ENCODE assay signal across 1 cellular context in the genomic region with DNA sequence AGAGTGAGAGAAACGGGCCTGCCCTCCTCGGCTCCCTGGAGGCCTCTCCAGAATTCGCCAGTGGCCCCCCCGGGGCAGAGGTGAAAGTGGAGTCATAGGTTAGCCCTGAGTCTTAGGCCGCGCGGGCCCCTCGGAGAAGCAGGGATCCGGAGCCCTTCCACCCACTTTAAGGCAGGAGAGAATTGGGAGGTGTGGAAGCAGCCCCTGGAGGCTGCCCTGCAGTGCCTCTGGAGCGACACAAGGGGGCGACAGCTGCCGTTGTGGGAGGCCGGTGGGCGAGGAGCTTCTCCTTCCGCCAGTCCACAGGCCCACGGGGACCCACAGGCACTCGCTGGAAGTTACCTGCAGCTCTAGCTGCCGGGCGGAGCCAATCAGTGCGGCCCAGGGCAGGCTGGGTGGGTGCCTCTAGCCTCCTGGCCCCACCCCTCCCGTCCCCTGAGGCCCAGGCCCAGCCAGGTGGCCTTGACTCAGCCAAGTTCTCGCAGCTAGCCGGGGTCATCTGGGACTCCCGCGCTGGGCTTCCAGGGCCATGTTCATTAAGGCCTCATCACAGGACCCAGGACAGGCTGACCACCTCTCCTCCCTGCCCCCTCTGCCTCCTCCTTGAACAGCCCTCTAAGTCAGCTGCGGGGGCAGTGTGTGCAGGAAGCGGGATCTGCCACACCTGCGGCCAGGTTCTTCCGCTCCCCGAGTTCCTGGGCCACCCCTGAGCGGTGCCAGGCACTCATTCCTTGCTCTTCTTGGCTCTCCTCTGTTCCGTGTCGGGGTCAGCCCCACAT.
A peak's percentile ranks its signal among the peaks of the same experiment; 100 is the strongest.
TF ChIP-seq lines count a peak whose summit lies in the region.

No MANE protein-coding gene starts in this region.

TF ChIP-seq in K562, 482 proteins besides CTCF, POLR2A, EP300 and RAD21 (continued from another document and continues in another):
- TF ChIP-seq PRMT5 (CRISPR knock-in tag; IDR thresholded peaks at IDR 0.05): no peak
- TF ChIP-seq, protein P1, sequence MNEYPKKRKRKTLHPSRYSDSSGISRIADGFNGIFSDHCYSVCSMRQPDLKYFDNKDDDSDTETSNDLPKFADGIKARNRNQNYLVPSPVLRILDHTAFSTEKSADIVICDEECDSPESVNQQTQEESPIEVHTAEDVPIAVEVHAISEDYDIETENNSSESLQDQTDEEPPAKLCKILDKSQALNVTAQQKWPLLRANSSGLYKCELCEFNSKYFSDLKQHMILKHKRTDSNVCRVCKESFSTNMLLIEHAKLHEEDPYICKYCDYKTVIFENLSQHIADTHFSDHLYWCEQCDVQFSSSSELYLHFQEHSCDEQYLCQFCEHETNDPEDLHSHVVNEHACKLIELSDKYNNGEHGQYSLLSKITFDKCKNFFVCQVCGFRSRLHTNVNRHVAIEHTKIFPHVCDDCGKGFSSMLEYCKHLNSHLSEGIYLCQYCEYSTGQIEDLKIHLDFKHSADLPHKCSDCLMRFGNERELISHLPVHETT (CRISPR knock-in tag; conservative IDR thresholded peaks at IDR 0.05 in 1 of 2, IDR thresholded peaks at IDR 0.05 in 1 of 2): no peak
- TF ChIP-seq RBBP5 (IDR thresholded peaks at IDR 0.05; ENCODE audit: borderline replicate concordance, insufficient read depth, low read length, poor library complexity, severe bottlenecking): peak; percentile 41
- TF ChIP-seq, protein P2, sequence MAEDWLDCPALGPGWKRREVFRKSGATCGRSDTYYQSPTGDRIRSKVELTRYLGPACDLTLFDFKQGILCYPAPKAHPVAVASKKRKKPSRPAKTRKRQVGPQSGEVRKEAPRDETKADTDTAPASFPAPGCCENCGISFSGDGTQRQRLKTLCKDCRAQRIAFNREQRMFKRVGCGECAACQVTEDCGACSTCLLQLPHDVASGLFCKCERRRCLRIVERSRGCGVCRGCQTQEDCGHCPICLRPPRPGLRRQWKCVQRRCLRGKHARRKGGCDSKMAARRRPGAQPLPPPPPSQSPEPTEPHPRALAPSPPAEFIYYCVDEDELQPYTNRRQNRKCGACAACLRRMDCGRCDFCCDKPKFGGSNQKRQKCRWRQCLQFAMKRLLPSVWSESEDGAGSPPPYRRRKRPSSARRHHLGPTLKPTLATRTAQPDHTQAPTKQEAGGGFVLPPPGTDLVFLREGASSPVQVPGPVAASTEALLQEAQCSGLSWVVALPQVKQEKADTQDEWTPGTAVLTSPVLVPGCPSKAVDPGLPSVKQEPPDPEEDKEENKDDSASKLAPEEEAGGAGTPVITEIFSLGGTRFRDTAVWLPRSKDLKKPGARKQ (CRISPR knock-in tag; IDR thresholded peaks at IDR 0.05): no peak
- peak; percentile 40 for TF ChIP-seq SMAD1 (IDR thresholded peaks at IDR 0.05; ENCODE audit: low read depth, low read length, partially characterized antibody)
- peak; percentile 61; the same call in 1 of the 2 replicates for TF ChIP-seq ZEB2 (IDR thresholded peaks at IDR 0.05)
- TF ChIP-seq, protein P3, sequence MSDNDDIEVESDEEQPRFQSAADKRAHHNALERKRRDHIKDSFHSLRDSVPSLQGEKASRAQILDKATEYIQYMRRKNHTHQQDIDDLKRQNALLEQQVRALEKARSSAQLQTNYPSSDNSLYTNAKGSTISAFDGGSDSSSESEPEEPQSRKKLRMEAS (CRISPR knock-in tag; IDR thresholded peaks at IDR 0.05): peak; percentile 20
- TF ChIP-seq, protein P4, sequence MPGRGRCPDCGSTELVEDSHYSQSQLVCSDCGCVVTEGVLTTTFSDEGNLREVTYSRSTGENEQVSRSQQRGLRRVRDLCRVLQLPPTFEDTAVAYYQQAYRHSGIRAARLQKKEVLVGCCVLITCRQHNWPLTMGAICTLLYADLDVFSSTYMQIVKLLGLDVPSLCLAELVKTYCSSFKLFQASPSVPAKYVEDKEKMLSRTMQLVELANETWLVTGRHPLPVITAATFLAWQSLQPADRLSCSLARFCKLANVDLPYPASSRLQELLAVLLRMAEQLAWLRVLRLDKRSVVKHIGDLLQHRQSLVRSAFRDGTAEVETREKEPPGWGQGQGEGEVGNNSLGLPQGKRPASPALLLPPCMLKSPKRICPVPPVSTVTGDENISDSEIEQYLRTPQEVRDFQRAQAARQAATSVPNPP (IDR thresholded peaks at IDR 0.05; ENCODE audit: borderline replicate concordance, insufficient read depth, insufficient read length): no peak
- 0 out of 4 replicates have a peak, but pooled peaks of 1 of the 2 experiments have one; percentile 48 for TF ChIP-seq FOXA3 (CRISPR knock-in tag; conservative IDR thresholded peaks at IDR 0.05 in 1 of 2, IDR thresholded peaks at IDR 0.05 in 1 of 2)
- TF ChIP-seq SAFB (IDR thresholded peaks at IDR 0.05; ENCODE audit: borderline replicate concordance, low read depth, low read length): peak; percentile 73; the same call in 1 of the 2 replicates
- TF ChIP-seq JUN (IDR thresholded peaks at IDR 0.05; ENCODE audit: borderline replicate concordance, low read depth, low read length): no peak
- 0 out of 2 replicates have a peak, but pooled peaks have one; percentile 79 for TF ChIP-seq JUN (CRISPR knock-in tag; IDR thresholded peaks at IDR 0.05; ENCODE audit: borderline replicate concordance)
- TF ChIP-seq, protein P5, sequence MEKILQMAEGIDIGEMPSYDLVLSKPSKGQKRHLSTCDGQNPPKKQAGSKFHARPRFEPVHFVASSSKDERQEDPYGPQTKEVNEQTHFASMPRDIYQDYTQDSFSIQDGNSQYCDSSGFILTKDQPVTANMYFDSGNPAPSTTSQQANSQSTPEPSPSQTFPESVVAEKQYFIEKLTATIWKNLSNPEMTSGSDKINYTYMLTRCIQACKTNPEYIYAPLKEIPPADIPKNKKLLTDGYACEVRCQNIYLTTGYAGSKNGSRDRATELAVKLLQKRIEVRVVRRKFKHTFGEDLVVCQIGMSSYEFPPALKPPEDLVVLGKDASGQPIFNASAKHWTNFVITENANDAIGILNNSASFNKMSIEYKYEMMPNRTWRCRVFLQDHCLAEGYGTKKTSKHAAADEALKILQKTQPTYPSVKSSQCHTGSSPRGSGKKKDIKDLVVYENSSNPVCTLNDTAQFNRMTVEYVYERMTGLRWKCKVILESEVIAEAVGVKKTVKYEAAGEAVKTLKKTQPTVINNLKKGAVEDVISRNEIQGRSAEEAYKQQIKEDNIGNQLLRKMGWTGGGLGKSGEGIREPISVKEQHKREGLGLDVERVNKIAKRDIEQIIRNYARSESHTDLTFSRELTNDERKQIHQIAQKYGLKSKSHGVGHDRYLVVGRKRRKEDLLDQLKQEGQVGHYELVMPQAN (IDR thresholded peaks at IDR 0.05; ENCODE audit: borderline replicate concordance): peak; percentile 43; the same call in 1 of the 2 replicates
- TF ChIP-seq, protein P6, sequence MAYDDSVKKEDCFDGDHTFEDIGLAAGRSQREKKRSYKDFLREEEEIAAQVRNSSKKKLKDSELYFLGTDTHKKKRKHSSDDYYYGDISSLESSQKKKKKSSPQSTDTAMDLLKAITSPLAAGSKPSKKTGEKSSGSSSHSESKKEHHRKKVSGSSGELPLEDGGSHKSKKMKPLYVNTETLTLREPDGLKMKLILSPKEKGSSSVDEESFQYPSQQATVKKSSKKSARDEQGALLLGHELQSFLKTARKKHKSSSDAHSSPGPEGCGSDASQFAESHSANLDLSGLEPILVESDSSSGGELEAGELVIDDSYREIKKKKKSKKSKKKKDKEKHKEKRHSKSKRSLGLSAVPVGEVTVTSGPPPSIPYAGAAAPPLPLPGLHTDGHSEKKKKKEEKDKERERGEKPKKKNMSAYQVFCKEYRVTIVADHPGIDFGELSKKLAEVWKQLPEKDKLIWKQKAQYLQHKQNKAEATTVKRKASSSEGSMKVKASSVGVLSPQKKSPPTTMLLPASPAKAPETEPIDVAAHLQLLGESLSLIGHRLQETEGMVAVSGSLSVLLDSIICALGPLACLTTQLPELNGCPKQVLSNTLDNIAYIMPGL (CRISPR knock-in tag; IDR thresholded peaks at IDR 0.05): 0 out of 2 replicates have a peak, but pooled peaks have one; percentile 21
- 0 out of 2 replicates have a peak, but pooled peaks have one; percentile 80 for TF ChIP-seq KAT7 (CRISPR knock-in tag; IDR thresholded peaks at IDR 0.05; ENCODE audit: borderline replicate concordance)
- TF ChIP-seq, protein P7, sequence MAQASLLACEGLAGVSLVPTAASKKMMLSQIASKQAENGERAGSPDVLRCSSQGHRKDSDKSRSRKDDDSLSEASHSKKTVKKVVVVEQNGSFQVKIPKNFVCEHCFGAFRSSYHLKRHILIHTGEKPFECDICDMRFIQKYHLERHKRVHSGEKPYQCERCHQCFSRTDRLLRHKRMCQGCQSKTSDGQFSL (CRISPR knock-in tag; IDR thresholded peaks at IDR 0.05): peak; percentile 45; the same call in 1 of the 2 replicates
- TF ChIP-seq, protein P7 (tag; IDR thresholded peaks at IDR 0.05): no peak
- TF ChIP-seq, protein P8, sequence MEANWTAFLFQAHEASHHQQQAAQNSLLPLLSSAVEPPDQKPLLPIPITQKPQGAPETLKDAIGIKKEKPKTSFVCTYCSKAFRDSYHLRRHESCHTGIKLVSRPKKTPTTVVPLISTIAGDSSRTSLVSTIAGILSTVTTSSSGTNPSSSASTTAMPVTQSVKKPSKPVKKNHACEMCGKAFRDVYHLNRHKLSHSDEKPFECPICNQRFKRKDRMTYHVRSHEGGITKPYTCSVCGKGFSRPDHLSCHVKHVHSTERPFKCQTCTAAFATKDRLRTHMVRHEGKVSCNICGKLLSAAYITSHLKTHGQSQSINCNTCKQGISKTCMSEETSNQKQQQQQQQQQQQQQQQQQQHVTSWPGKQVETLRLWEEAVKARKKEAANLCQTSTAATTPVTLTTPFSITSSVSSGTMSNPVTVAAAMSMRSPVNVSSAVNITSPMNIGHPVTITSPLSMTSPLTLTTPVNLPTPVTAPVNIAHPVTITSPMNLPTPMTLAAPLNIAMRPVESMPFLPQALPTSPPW (CRISPR knock-in tag; IDR thresholded peaks at IDR 0.05): 0 out of 2 replicates have a peak, but pooled peaks have one; percentile 25
- TF ChIP-seq TCF7 (IDR thresholded peaks at IDR 0.05; ENCODE audit: borderline replicate concordance): no peak
- TF ChIP-seq FIP1L1 (IDR thresholded peaks at IDR 0.05; ENCODE audit: low read depth, low read length, poor library complexity, severe bottlenecking): peak; percentile 38
- TF ChIP-seq SMC3 (conservative IDR thresholded peaks at IDR 0.05; ENCODE audit: insufficient read depth, low read depth, low read length): peak; percentile 93
- TF ChIP-seq, protein P9, sequence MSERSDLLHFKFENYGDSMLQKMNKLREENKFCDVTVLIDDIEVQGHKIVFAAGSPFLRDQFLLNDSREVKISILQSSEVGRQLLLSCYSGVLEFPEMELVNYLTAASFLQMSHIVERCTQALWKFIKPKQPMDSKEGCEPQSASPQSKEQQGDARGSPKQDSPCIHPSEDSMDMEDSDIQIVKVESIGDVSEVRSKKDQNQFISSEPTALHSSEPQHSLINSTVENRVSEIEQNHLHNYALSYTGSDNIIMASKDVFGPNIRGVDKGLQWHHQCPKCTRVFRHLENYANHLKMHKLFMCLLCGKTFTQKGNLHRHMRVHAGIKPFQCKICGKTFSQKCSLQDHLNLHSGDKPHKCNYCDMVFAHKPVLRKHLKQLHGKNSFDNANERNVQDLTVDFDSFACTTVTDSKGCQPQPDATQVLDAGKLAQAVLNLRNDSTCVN (CRISPR knock-in tag; IDR thresholded peaks at IDR 0.05): no peak
- TF ChIP-seq, protein P10, sequence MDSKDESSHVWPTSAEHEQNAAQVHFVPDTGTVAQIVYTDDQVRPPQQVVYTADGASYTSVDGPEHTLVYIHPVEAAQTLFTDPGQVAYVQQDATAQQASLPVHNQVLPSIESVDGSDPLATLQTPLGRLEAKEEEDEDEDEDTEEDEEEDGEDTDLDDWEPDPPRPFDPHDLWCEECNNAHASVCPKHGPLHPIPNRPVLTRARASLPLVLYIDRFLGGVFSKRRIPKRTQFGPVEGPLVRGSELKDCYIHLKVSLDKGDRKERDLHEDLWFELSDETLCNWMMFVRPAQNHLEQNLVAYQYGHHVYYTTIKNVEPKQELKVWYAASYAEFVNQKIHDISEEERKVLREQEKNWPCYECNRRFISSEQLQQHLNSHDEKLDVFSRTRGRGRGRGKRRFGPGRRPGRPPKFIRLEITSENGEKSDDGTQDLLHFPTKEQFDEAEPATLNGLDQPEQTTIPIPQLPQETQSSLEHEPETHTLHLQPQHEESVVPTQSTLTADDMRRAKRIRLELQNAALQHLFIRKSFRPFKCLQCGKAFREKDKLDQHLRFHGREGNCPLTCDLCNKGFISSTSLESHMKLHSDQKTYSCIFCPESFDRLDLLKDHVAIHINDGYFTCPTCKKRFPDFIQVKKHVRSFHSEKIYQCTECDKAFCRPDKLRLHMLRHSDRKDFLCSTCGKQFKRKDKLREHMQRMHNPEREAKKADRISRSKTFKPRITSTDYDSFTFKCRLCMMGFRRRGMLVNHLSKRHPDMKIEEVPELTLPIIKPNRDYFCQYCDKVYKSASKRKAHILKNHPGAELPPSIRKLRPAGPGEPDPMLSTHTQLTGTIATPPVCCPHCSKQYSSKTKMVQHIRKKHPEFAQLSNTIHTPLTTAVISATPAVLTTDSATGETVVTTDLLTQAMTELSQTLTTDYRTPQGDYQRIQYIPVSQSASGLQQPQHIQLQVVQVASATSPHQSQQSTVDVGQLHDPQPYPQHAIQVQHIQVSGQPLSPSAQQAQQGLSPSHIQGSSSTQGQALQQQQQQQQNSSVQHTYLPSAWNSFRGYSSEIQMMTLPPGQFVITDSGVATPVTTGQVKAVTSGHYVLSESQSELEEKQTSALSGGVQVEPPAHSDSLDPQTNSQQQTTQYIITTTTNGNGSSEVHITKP (IDR thresholded peaks at IDR 0.05; ENCODE audit: partially characterized antibody): no peak
- TF ChIP-seq CXXC5 (CRISPR knock-in tag; IDR thresholded peaks at IDR 0.05): 0 out of 2 replicates have a peak, but pooled peaks have one; percentile 24
- TF ChIP-seq, protein P11, sequence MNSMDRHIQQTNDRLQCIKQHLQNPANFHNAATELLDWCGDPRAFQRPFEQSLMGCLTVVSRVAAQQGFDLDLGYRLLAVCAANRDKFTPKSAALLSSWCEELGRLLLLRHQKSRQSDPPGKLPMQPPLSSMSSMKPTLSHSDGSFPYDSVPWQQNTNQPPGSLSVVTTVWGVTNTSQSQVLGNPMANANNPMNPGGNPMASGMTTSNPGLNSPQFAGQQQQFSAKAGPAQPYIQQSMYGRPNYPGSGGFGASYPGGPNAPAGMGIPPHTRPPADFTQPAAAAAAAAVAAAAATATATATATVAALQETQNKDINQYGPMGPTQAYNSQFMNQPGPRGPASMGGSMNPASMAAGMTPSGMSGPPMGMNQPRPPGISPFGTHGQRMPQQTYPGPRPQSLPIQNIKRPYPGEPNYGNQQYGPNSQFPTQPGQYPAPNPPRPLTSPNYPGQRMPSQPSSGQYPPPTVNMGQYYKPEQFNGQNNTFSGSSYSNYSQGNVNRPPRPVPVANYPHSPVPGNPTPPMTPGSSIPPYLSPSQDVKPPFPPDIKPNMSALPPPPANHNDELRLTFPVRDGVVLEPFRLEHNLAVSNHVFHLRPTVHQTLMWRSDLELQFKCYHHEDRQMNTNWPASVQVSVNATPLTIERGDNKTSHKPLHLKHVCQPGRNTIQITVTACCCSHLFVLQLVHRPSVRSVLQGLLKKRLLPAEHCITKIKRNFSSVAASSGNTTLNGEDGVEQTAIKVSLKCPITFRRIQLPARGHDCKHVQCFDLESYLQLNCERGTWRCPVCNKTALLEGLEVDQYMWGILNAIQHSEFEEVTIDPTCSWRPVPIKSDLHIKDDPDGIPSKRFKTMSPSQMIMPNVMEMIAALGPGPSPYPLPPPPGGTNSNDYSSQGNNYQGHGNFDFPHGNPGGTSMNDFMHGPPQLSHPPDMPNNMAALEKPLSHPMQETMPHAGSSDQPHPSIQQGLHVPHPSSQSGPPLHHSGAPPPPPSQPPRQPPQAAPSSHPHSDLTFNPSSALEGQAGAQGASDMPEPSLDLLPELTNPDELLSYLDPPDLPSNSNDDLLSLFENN (IDR thresholded peaks at IDR 0.05; ENCODE audit: low read depth in 2 of 2, low read length in 2 of 2): 0 out of 4 replicates have a peak, but pooled peaks of 1 of the 2 experiments have one; percentile 31
- TF ChIP-seq ZFPM2 (CRISPR knock-in tag; IDR thresholded peaks at IDR 0.05): no peak
- TF ChIP-seq POLR3G (IDR thresholded peaks at IDR 0.05; ENCODE audit: extremely low read depth, insufficient read length, insufficient replicate concordance): no peak
